31 cellular contexts compared by ENCODE assay signal in genomic region chr5:4038994-4039393, GRCh38.
"Had no signal": no experiment of that assay in that cellular context is flagged by ENCODE, and none has a peak within 500 bp of the region (broad histone marks: within the 10 kb centered on the region; RNA-seq: fewer than 3 reads in every experiment).

No MANE protein-coding gene starts in this region.

- H3K36me3 ChIP-seq: adrenal gland, ascending aorta, brain microvascular endothelial cell, breast epithelium, cardiac muscle cell had no signal

- H3K4me3 ChIP-seq: adrenal gland, ascending aorta, body of pancreas, breast epithelium, cardiac muscle cell had no signal

- H3K9me3 ChIP-seq: adrenal gland, ascending aorta, body of pancreas, breast epithelium had no signal

- H3K27ac ChIP-seq: adrenal gland, ascending aorta, body of pancreas, brain microvascular endothelial cell, breast epithelium, cardiac muscle cell had no signal

- H3K27me3 ChIP-seq: adrenal gland, ascending aorta, body of pancreas, brain microvascular endothelial cell, breast epithelium, cardiac muscle cell had no signal

- H3K4me1 ChIP-seq: adrenal gland, body of pancreas, breast epithelium had no signal

- DNase-seq: activated effector memory CD4-positive, alpha-beta T cell treated with anti-CD3 and anti-CD28 coated beads, Interleukin-2, amount 50 U/mL, for 16 hours; activated effector memory CD4-positive, alpha-beta T cell treated with Interleukin-2 at 50 U/mL for 16 hours; activated gamma-delta T cell; activated naive CD4-positive, alpha-beta T cell; activated naive CD4-positive, alpha-beta T cell treated with anti-CD3 and anti-CD28 coated beads for 36 hours; activated naive CD4-positive, alpha-beta T cell treated with anti-CD3 and anti-CD28 coated beads, Interleukin-2, amount 10 ng/mL, durations not matched to agents 7 days and 5 days; activated naive CD4-positive, alpha-beta T cell treated with anti-CD3 and anti-CD28 coated beads, Interleukin-2, amount 50 U/mL, for 16 hours; activated naive CD4-positive, alpha-beta T cell treated with Interleukin-2 at 50 U/mL for 16 hours; activated naive CD8-positive, alpha-beta T cell treated with anti-CD3 and anti-CD28 coated beads for 36 hours; activated naive CD8-positive, alpha-beta T cell treated with anti-CD3 and anti-CD28 coated beads, Interleukin-2, amount 10 ng/mL, durations not matched to agents 7 days and 5 days; activated naive CD8-positive, alpha-beta T cell treated with anti-CD3 and anti-CD28 coated beads, Interleukin-2, amount 50 U/mL, for 24 hours; activated T-cell treated with anti-CD3 and anti-CD28 coated beads, Interleukin-2, amount 50 U/mL, for 1 hour; activated T-cell treated with anti-CD3 and anti-CD28 coated beads, Interleukin-2, amount 50 U/mL, for 24 hours; activated T-cell treated with anti-CD3 and anti-CD28 coated beads, Interleukin-2, amount 50 U/mL, for 4 hours; activated T-cell treated with anti-CD3 and anti-CD28 coated beads, Interleukin-2, amount 50 U/mL, for 48 hours; activated T-cell treated with anti-CD3 and anti-CD28 coated beads, Interleukin-2, amount 50 U/mL, for 72 hours; adrenal gland; amniotic stem cell; amygdala; anterior cingulate cortex; aorta; body of pancreas; brain microvascular endothelial cell; caudate nucleus; central memory CD4-positive, alpha-beta T cell; cerebellar nuclear complex had no signal

- FAIRE-seq: astrocyte, bronchial epithelial cell had no signal
